Comparison of ENCODE assay signal across 17 cellular contexts in genomic region chr16:65662236-65662635, GRCh38.
"Had no signal": no experiment of that assay in that cellular context is flagged by ENCODE, and none has a peak within 500 bp of the region (broad histone marks: within the 10 kb centered on the region; RNA-seq: fewer than 3 reads in every experiment).

No MANE protein-coding gene starts in this region.

- ATAC-seq: natural killer cell; right lobe of liver; stimulated activated naive B cell treated with anti-CD40 and anti-IgM and Interleukin-4, amounts not matched to agents 10 μg/mL and 1 μg/mL and 100 μg/mL, for 72 hours; stimulated activated naive CD8-positive, alpha-beta T cell treated with anti-CD3 and anti-CD28 coated beads, Interleukin-15, Interleukin-2, amounts not matched to agents 100 U/mL and 50 U/mL, for 24 hours; upper lobe of right lung had no signal

- DNase-seq: hippocampal formation; islet precursor cell; left ventricle myocardium inferior; mesendoderm; naive B cell; natural killer cell; ovary; right lobe of liver; stimulated activated CD4-positive, alpha-beta T cell treated with anti-CD3 and anti-CD28 coated beads, Interleukin-1b, Interleukin-23, amount 100 ng/mL, for 48 hours; stimulated activated CD4-positive, alpha-beta T cell treated with anti-CD3 and anti-CD28 coated beads, Interleukin-4, amount 100 ng/mL, for 1 hour; stimulated activated naive B cell treated with anti-CD40 and anti-IgM and Interleukin-4, amounts not matched to agents 10 μg/mL and 1 μg/mL and 100 μg/mL, for 72 hours; stimulated activated naive CD8-positive, alpha-beta T cell treated with anti-CD3 and anti-CD28 coated beads, Interleukin-15, Interleukin-2, amounts not matched to agents 100 U/mL and 50 U/mL, for 24 hours; stomach; testis; thyroid gland; transverse colon had no signal
